8 cellular contexts compared by ENCODE assay signal in the genomic region with DNA sequence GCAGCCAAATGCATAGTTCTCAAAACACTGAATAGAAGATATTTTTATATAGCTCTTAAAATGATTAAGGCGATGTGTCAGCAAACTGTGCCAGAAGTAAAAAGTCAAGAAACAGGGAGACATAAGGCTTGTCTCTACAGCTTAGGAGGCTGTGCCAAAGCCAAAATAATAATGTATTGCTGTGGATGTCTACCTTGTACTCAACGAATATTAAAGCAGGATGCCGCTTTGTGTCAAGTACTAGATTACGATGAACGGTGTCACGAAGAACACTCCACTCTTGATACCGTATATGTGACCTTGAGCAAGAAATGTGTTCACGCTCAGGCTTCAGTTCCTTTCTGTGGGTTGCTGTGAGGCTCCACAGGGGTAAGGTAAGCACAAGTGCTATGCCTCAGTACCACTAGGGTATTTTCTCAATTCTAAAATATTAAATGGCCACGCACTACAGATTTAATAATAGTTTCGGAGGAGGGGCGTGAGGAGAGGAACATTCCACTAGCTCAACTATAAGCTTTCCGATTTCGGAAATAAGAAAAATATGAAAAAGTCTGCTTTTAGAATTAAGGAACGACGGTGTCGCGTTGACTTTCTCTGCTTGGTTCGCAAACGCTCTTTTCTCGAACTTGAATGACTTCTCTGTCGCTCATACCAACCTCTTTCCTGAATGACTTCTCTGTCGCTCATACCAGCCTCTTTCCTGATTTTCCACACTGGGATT. TPM values are rescaled to one million over a fixed set of nuclear protein-coding genes. Genes with fewer than 3 reads are reported as not detected.
DNase-seq lines count a peak whose midpoint lies in the region; ATAC-seq and TF ChIP-seq lines count a peak whose summit lies in the region.

No MANE protein-coding gene starts in this region.

- DNase-seq in GM03348 (ENCODE audit: low spot score) (peak; percentile 24), T-cell (peak in 30 of 34 experiments; percentile 5 to 47 (median 29)), choroid plexus epithelial cell (ENCODE audit: low read depth) (peak; percentile 31), memory B cell (ENCODE audit: low spot score in 2 of 2) (peak; percentile 25 to 41), tibial artery (no peak)
- no peak for DNase-seq in activated CD8-positive, alpha-beta memory T cell treated with anti-CD3 and anti-CD28 coated beads, Interleukin-2, amount 50 U/mL, for 48 hours

- no peaks in the 10 kb centered on the region for H3K9me3 ChIP-seq in tibial artery

- ATAC-seq in GM21390 (IDR thresholded peaks at IDR 0.05; ENCODE audit: unreplicated experiment) (peak; percentile 56), HG03571 (IDR thresholded peaks at IDR 0.05; ENCODE audit: unreplicated experiment) (peak; percentile 55), T-cell (replicated peaks in 1 of 4) (peak; percentile 63 to 66 (median 66)), memory B cell (ENCODE audit: low read depth) (peak; percentile 71)

- no peaks in the 10 kb centered on the region for H3K36me3 ChIP-seq in tibial artery

- peak; percentile 24 for TF ChIP-seq CTCF in choroid plexus epithelial cell (conservative IDR thresholded peaks at IDR 0.05; ENCODE audit: low read depth, low read length)
- TF ChIP-seq CTCF in tibial artery (IDR thresholded peaks at IDR 0.05) = peak; percentile 32 to 34

- H3K36me3 Mint-ChIP-seq in T-cell = no peaks in the 10 kb centered on the region
- H3K36me3 Mint-ChIP-seq in memory B cell = no peaks in the 10 kb centered on the region

- H3K27me3 ChIP-seq in tibial artery = no peaks in the 10 kb centered on the region

- peak overlapping the region; percentile 91 for H3K4me3 ChIP-seq in choroid plexus epithelial cell (ENCODE audit: low read depth, low read length)
- H3K4me3 ChIP-seq in tibial artery = peak overlapping the region; percentile 96 to 98

- H3K27ac ChIP-seq in tibial artery = peak overlapping the region; percentile 93 to 98

- CTCF ChIA-PET in T-cell (lab: Charles Lee) = interaction anchor here (0.5 to 2.9 kb wide), 16 partner anchors 10 to 920 kb away, joined by 3 to 58 read pairs (median 6); a partner anchor contains a TSS

- H3K9me3 Mint-ChIP-seq in T-cell = no peaks in the 10 kb centered on the region
- no peaks in the 10 kb centered on the region for H3K9me3 Mint-ChIP-seq in memory B cell

- POLR2A ChIA-PET in T-cell (lab: Charles Lee) = interaction anchor here (0.6 to 1.1 kb wide), 6 partner anchors 11 to 817 kb away, joined by 3 to 10 read pairs (median 4); a partner anchor contains a TSS

- no peak overlapping the region for H3K27ac Mint-ChIP-seq in T-cell
- no peak overlapping the region for H3K27ac Mint-ChIP-seq in memory B cell

- H3K27me3 Mint-ChIP-seq in T-cell (no peaks in the 10 kb centered on the region), memory B cell (no peaks in the 10 kb centered on the region)

- H3K4me3 Mint-ChIP-seq in T-cell (no peak overlapping the region), memory B cell (no peak overlapping the region)

- peaks cover 0 to 38% (median 24%) of the 10 kb centered on the region in 4 donors for H3K4me1 ChIP-seq in tibial artery

- intact Hi-C loops in tibial artery (cut with DNase I; ENCODE audit: low total_unique reads) = loop anchor here (10.0 kb wide), 1 partner anchor 152 kb away; a partner anchor contains a TSS

- H3K4me1 Mint-ChIP-seq in T-cell (peaks cover 38 to 49% (median 42%) of the 10 kb centered on the region in 3 donors), memory B cell (peaks cover 25% of the 10 kb centered on the region)

RNA-seq across cellular contexts. Expression of a gene that starts 0.7 kb away (rescaled TPM):
- 10 to 100 TPM; 10.3 to 19.3 (median 18.7) TPM for total RNA-seq in T-cell

RNA-seq across cellular contexts. Expression of a gene that starts 54.7 kb away (rescaled TPM):
- under 1 TPM in 1 of 5 donors, not detected in 4; 0.38 TPM for total RNA-seq in T-cell

Comparison
In these comparisons a context has a peak if more than half of its experiments do, and no peak if none do; other contexts are left out.
1. DNase-seq: peak in GM03348 (single experiment), T-cell (30 of 34), choroid plexus epithelial cell (single experiment) and memory B cell (2 of 2); none in tibial artery (0 of 2) and activated CD8-positive, alpha-beta memory T cell treated with anti-CD3 and anti-CD28 coated beads, Interleukin-2, amount 50 U/mL, for 48 hours (single experiment).
2. Peak in every context shown above with its lines, with median percentiles within 50 percentile points of each other: ATAC-seq.